Comparison of ENCODE assay signal across 9 cellular contexts in genomic region chr6:132190815-132191175, GRCh38.
DNase-seq lines count a peak whose midpoint lies in the region; ATAC-seq lines count a peak whose summit lies in the region.
"Had no signal": no experiment of that assay in that cellular context is flagged by ENCODE, and none has a peak within 500 bp of the region (broad histone marks: within the 10 kb centered on the region; RNA-seq: fewer than 3 reads in every experiment).

No MANE protein-coding gene starts in this region.

- ATAC-seq in GM18502 (IDR thresholded peaks at IDR 0.05; ENCODE audit: poor library complexity, unreplicated experiment) (peak; percentile 6), sciatic nerve (peak; percentile 85), HG02642 (IDR thresholded peaks at IDR 0.05; ENCODE audit: poor library complexity, unreplicated experiment) (no peak), HG03460 (IDR thresholded peaks at IDR 0.05; ENCODE audit: unreplicated experiment) (no peak), HG03469 (IDR thresholded peaks at IDR 0.05; ENCODE audit: unreplicated experiment) (no peak)

- DNase-seq in HS-5 (ENCODE audit: low read depth) (peak; percentile 46), dermis blood vessel endothelial cell (peak; percentile 50), sciatic nerve (ENCODE audit: low spot score) (no peak), NCI-H2081 (lab: John Stamatoyannopoulos, UW) (no peak)
- DNase-seq: DMS153 had no signal

- intact Hi-C loops in sciatic nerve (cut with DNase I) = no loop called here

Comparison
In these comparisons a context has a peak if more than half of its experiments do, and no peak if none do; other contexts are left out.
1. ATAC-seq: peak in GM18502 (single experiment) and sciatic nerve (single experiment); none in HG02642 (single experiment), HG03460 (single experiment) and HG03469 (single experiment).
2. DNase-seq: peak in HS-5 (single experiment) and dermis blood vessel endothelial cell (single experiment); none in sciatic nerve (single experiment) and NCI-H2081 (0 of 2).